8 cellular contexts compared by ENCODE assay signal in the genomic region with DNA sequence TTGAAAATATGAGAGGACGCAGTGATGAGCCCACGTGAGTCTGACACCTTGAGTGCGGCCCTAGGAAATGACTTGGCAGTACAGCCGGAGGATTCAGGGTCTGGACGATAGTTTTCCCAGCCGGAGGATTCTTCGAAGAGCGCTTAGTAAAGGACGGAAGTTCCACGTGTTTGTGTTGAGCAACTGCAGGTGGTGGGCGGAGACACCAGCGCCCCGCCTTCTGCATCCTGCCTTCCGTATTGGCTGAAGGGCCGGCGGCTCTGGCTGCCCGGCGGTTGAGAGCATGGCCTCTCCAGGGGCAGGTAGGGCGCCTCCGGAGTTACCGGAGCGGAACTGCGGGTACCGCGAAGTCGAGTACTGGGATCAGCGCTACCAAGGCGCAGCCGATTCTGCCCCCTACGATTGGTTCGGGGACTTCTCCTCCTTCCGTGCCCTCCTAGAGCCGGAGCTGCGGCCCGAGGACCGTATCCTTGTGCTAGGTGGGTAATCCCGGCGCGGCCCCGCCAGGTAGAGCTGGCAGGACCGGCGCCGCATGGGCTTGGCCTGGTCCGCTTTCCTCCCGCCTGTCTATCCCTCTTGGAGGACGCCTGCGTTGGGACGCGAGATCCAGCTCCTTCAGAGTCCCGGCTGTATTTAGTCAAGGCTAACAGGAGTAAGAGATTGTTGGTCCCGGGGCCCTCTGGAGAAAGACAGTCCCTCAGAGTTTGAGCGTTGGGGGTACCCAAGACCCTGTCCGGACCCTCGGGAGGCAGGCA. TPM values are rescaled to one million over a fixed set of nuclear protein-coding genes. Genes with fewer than 3 reads are reported as not detected.
A peak's percentile ranks its signal among the peaks of the same experiment; 100 is the strongest.
DNase-seq lines count a peak whose midpoint lies in the region; ATAC-seq and TF ChIP-seq lines count a peak whose summit lies in the region.

Gene EEF1AKMT4 (plus strand): TSS at position 261 of the 755 bp plus-strand sequence. CDS start 23 bp downstream, at position 284.

- H3K9me2 ChIP-seq in OCI-LY1 (ENCODE audit: low read depth, low read length): no peaks in the 10 kb centered on the region

- TF ChIP-seq CTCF in OCI-LY1 (IDR thresholded peaks at IDR 0.05; ENCODE audit: low read length) (no peak), epithelial cell of esophagus (IDR thresholded peaks at IDR 0.05; ENCODE audit: insufficient read depth, low read depth, low read length, missing control alignments) (peak; percentile 32)

- DNase-seq in DMS 273 treated with DMSO at 0.1 percent for 48 hours (lab: John Stamatoyannopoulos, UW): peak; percentile 100
- DNase-seq in HuH-7 (ENCODE audit: low spot score): peak; percentile 93
- DNase-seq in activated T-cell treated with anti-CD3 and anti-CD28 coated beads for 1 hour (ENCODE audit: low read depth): peak; percentile 88
- peak; percentile 99 for DNase-seq in epithelial cell of esophagus (ENCODE audit: low read depth)
- peak; percentile 81 to 89 for DNase-seq in stimulated activated CD8-positive, alpha-beta memory T cell treated with anti-CD3 and anti-CD28 coated beads, Interleukin-4, amount 100 ng/mL, for 1 hour (ENCODE audit: low read depth in 2 of 2, low spot score in 1 of 2)

- peak within 1 kb of the TSS; percentile 99 for H3K4me2 ChIP-seq in OCI-LY1 (ENCODE audit: low read length)

- H3K9ac ChIP-seq in OCI-LY1 (ENCODE audit: low read length): peak within 1 kb of the TSS; percentile 98

- no peaks in the 10 kb centered on the region for H4K20me1 ChIP-seq in OCI-LY1 (ENCODE audit: insufficient read depth, low read length)

- H2AFZ ChIP-seq in OCI-LY1 (ENCODE audit: low read length): peak within 1 kb of the TSS; percentile 98

- H3K4me1 ChIP-seq in OCI-LY1 (ENCODE audit: insufficient read depth, low read length, severe bottlenecking) (peaks cover 14% of the 10 kb centered on the region), mononuclear cell (ENCODE audit: insufficient read depth, low read length) (peaks cover 21% of the 10 kb centered on the region)

- H3K4me3 ChIP-seq in OCI-LY1 (ENCODE audit: low read depth, low read length, poor library complexity, severe bottlenecking) (peak within 1 kb of the TSS; percentile 76), epithelial cell of esophagus (ENCODE audit: low read length) (peak within 1 kb of the TSS; percentile 74), mononuclear cell (ENCODE audit: low read length) (peak within 1 kb of the TSS; percentile 57)

- H3K79me2 ChIP-seq in OCI-LY1 (ENCODE audit: insufficient read depth, low read length): peaks cover 10% of the 10 kb centered on the region

- H3K27me3 ChIP-seq in OCI-LY1 (ENCODE audit: insufficient read depth, low read length) (no peaks in the 10 kb centered on the region), mononuclear cell (ENCODE audit: insufficient read depth, low read length) (no peaks in the 10 kb centered on the region)

- peak within 1 kb of the TSS; percentile 94 for H3K27ac ChIP-seq in OCI-LY1 (ENCODE audit: low read depth, low read length, poor library complexity, severe bottlenecking)

- ATAC-seq in GM21515 (IDR thresholded peaks at IDR 0.05; ENCODE audit: unreplicated experiment): peak; percentile 90

- peaks cover 15% of the 10 kb centered on the region for H3K36me3 ChIP-seq in OCI-LY1 (ENCODE audit: insufficient read depth, low read length)

- no peaks in the 10 kb centered on the region for H3F3A ChIP-seq in OCI-LY1 (ENCODE audit: insufficient read depth, low read length)

- H3K9me3 ChIP-seq in OCI-LY1 (ENCODE audit: low read length): no peaks in the 10 kb centered on the region
- no peaks in the 10 kb centered on the region for H3K9me3 ChIP-seq in mononuclear cell (ENCODE audit: low read depth, low read length)

RNA-seq across cellular contexts. Expression of gene EEF1AKMT4, which starts in this region (rescaled TPM):
- total RNA-seq in mononuclear cell: 0.52 TPM

Comparison
In these comparisons a context has a peak if more than half of its experiments do, and no peak if none do; other contexts are left out.
1. Peak in every context shown above with its lines: DNase-seq, ATAC-seq, H3K4me3 ChIP-seq and H3K27ac ChIP-seq.